1 cellular context compared by ENCODE assay signal in the genomic region with DNA sequence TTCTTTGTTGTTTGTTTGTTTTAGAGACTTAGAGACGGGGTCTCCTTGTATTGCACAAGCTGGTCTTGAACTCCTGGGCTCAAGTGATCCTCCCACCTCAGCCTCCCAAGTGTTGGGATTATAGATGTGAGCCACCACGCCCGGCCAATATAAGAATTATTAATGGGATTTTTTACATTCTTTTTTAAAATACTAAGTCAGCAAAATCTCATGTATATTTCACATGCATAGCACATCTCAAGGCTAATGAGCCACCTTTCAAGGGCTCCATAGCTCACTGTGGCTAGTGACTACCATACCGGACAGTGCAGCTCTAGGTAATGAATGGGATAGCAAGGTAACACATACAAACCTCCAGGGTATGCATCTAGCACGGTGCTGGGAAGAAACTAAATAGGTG.
TF ChIP-seq lines count a peak whose summit lies in the region.

No MANE protein-coding gene starts in this region.

TF ChIP-seq in HepG2, 621 proteins besides CTCF, POLR2A, EP300 and RAD21 (continued from another document):
- TF ChIP-seq MAFK (conservative IDR thresholded peaks at IDR 0.05 in 1 of 2, IDR thresholded peaks at IDR 0.05 in 1 of 2; ENCODE audit: low read length in 2 of 2): peak; percentile 91 to 93
- TF ChIP-seq ZNF747 (CRISPR knock-in tag; IDR thresholded peaks at IDR 0.05; ENCODE audit: borderline replicate concordance): no peak
- TF ChIP-seq HDAC2 (CRISPR knock-in tag; IDR thresholded peaks at IDR 0.05): no peak
- TF ChIP-seq, protein P1, sequence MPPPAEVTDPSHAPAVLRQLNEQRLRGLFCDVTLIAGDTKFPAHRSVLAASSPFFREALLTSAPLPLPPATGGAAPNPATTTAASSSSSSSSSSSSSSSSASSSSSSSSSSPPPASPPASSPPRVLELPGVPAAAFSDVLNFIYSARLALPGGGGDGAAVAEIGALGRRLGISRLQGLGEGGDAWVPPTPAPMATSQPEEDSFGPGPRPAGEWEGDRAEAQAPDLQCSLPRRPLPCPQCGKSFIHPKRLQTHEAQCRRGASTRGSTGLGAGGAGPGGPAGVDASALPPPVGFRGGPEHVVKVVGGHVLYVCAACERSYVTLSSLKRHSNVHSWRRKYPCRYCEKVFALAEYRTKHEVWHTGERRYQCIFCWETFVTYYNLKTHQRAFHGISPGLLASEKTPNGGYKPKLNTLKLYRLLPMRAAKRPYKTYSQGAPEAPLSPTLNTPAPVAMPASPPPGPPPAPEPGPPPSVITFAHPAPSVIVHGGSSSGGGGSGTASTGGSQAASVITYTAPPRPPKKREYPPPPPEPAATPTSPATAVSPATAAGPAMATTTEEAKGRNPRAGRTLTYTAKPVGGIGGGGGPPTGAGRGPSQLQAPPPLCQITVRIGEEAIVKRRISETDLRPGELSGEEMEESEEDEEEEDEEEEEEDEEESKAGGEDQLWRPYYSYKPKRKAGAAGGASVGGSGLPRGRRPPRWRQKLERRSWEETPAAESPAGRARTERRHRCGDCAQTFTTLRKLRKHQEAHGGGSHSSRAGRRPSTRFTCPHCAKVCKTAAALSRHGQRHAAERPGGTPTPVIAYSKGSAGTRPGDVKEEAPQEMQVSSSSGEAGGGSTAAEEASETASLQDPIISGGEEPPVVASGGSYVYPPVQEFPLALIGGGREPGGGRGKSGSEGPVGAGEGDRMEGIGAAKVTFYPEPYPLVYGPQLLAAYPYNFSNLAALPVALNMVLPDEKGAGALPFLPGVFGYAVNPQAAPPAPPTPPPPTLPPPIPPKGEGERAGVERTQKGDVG (CRISPR knock-in tag; IDR thresholded peaks at IDR 0.05; ENCODE audit: borderline replicate concordance): no peak
- TF ChIP-seq ZSCAN31 (CRISPR knock-in tag; IDR thresholded peaks at IDR 0.05; ENCODE audit: low read depth): no peak
- no peak for TF ChIP-seq ZNF33A (CRISPR knock-in tag; IDR thresholded peaks at IDR 0.05; ENCODE audit: borderline replicate concordance)
- TF ChIP-seq, protein P2, sequence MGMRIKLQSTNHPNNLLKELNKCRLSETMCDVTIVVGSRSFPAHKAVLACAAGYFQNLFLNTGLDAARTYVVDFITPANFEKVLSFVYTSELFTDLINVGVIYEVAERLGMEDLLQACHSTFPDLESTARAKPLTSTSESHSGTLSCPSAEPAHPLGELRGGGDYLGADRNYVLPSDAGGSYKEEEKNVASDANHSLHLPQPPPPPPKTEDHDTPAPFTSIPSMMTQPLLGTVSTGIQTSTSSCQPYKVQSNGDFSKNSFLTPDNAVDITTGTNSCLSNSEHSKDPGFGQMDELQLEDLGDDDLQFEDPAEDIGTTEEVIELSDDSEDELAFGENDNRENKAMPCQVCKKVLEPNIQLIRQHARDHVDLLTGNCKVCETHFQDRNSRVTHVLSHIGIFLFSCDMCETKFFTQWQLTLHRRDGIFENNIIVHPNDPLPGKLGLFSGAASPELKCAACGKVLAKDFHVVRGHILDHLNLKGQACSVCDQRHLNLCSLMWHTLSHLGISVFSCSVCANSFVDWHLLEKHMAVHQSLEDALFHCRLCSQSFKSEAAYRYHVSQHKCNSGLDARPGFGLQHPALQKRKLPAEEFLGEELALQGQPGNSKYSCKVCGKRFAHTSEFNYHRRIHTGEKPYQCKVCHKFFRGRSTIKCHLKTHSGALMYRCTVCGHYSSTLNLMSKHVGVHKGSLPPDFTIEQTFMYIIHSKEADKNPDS (CRISPR knock-in tag; IDR thresholded peaks at IDR 0.05): no peak
- TF ChIP-seq ZNF230 (CRISPR knock-in tag; IDR thresholded peaks at IDR 0.05): no peak
